In the genomic region with DNA sequence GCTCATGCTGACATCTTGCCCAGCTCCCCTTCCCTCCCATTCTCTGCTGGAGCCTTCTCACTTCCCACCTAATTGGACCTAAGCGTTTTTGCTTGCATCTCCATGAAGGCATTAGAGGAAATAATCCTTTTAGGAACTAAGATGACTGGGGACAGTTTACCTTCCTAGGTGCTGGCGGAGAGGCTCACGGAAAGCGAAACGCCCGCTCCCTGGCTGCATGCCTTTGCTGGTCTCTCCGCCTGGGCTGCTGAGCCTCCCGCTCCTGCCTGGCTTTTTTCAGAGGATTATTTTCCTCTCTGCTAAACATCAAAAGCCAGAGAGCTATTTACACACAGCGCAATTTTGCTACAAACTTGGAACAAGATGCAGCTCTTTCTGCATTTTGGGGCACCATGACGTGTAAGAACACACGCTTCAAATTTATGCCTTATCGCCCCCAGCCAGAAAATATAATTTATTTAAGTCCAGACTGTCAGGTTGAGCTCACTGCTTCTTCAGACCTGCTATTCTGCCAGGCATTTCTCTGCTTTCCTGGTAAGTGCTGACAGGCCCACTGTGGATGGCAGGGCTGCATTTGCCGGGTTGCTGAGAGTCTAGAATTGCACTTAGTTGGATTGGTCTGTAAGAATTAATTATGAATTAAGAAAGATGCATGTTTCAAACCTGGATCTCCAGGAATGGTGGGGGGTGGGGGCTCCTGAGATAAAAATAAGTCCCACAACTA, we compare ENCODE assay signal across 22 cellular contexts.
DNase-seq lines count a peak whose midpoint lies in the region; ATAC-seq and TF ChIP-seq lines count a peak whose summit lies in the region.
"Had no signal": no experiment of that assay in that cellular context is flagged by ENCODE, and none has a peak within 500 bp of the region (broad histone marks: within the 10 kb centered on the region; RNA-seq: fewer than 3 reads in every experiment).

No MANE protein-coding gene starts in this region.

- no peak overlapping the region for H2AFZ ChIP-seq in SK-N-SH (ENCODE audit: low read depth)

- no peaks in the 10 kb centered on the region for H3K9me3 ChIP-seq in SK-N-SH
- H3K9me3 ChIP-seq: BLaER1 treated with 17β-estradiol and CSF1 and Interleukin-3, amounts not matched to agents 10 nM and 100 nM; Peyer's patch had no signal

- H3F3A ChIP-seq in SK-N-SH (replicated peaks; ENCODE audit: insufficient read depth) = no peaks in the 10 kb centered on the region

- H3K27ac Mint-ChIP-seq in Calu3 (ENCODE audit: unreplicated experiment) = no peak overlapping the region
- H3K27ac Mint-ChIP-seq: CD4-positive, alpha-beta T cell had no signal

- H2BK15ac ChIP-seq in mesendoderm (replicated peaks; ENCODE audit: low read depth) = no peak overlapping the region

- H3K4me1 ChIP-seq in SK-N-SH (ENCODE audit: control insufficient read depth in 1 of 2, insufficient read depth in 2 of 2, low read depth in 1 of 2, low read length in 1 of 2) = peaks cover 0 to 19% of the 10 kb centered on the region in 2 experiments; a peak in 1 of 4 replicates
- H3K4me1 ChIP-seq in mesendoderm (ENCODE audit: control insufficient read depth, low read depth, low read length) = no peaks in the 10 kb centered on the region
- H3K4me1 ChIP-seq: Peyer's patch had no signal

- no peak overlapping the region for H2BK120ac ChIP-seq in mesendoderm (ENCODE audit: low read depth, low read length)

- H3K79me1 ChIP-seq in mesendoderm (ENCODE audit: low read length) = no peaks in the 10 kb centered on the region

- no peak overlapping the region for H3K4me3 Mint-ChIP-seq in Calu3 (ENCODE audit: low read depth, unreplicated experiment)
- H3K4me3 Mint-ChIP-seq: CD4-positive, alpha-beta T cell had no signal

- H3K4ac ChIP-seq in mesendoderm (ENCODE audit: low read depth, low read length) = no peak overlapping the region

- H4K5ac ChIP-seq in mesendoderm (ENCODE audit: low read length) = no peak overlapping the region

- POLR2A ChIA-PET in SK-N-SH (lab: Yijun Ruan, JAX) = no interaction called here

- no peak overlapping the region for H3K9ac ChIP-seq in SK-N-SH
- no peak overlapping the region for H3K9ac ChIP-seq in mesendoderm (ENCODE audit: low read length)
- H3K9ac ChIP-seq: BLaER1 treated with 17β-estradiol and CSF1 and Interleukin-3, amounts not matched to agents 10 nM and 100 nM had no signal

- no peaks in the 10 kb centered on the region for H3K9me3 Mint-ChIP-seq in Calu3 (ENCODE audit: low read depth, unreplicated experiment)
- H3K9me3 Mint-ChIP-seq: CD4-positive, alpha-beta T cell had no signal

- no TSS peak for BruUV-seq in Calu3 (replicated peaks; lab: Mats Ljungman, UMichigan)

- H2BK5ac ChIP-seq in mesendoderm (ENCODE audit: low read length) = no peak overlapping the region

- H3K9me2 ChIP-seq in SK-N-SH = no peaks in the 10 kb centered on the region

- no peak for ATAC-seq in SK-N-SH treated with all-trans-retinoic acid at 6 μM for 48 hours
- ATAC-seq: HepG2 had no signal

- intact Hi-C loops in posterior vena cava (cut with DNase I) (no loop called here), Calu3 (cut with micrococcal nuclease; ENCODE audit: unreplicated experiment) (no loop called here)

- H3K27ac ChIP-seq in SK-N-SH (ENCODE audit: low read depth in 2 of 2, low read length in 1 of 2) (peak overlapping the region in 1 of 2 experiments; percentile 11; a peak in 2 of 4 replicates), mesendoderm (ENCODE audit: low read depth, low read length) (no peak overlapping the region)
- H3K27ac ChIP-seq: BLaER1 treated with 17β-estradiol and CSF1 and Interleukin-3, amounts not matched to agents 10 nM and 100 nM; Peyer's patch; SK-N-MC had no signal

- no peaks in the 10 kb centered on the region for H3K36me3 Mint-ChIP-seq in Calu3 (ENCODE audit: insufficient read depth, unreplicated experiment)

- H4K8ac ChIP-seq in mesendoderm (ENCODE audit: low read depth, low read length) = no peak overlapping the region

- no peak overlapping the region for H3K23ac ChIP-seq in mesendoderm (ENCODE audit: low read length)

- no peak overlapping the region for H3K4me3 ChIP-seq in SK-N-SH (ENCODE audit: low read depth in 2 of 2, low read length in 1 of 2)
- H3K4me3 ChIP-seq in mesendoderm (ENCODE audit: low read length) = no peak overlapping the region
- H3K4me3 ChIP-seq: BLaER1 treated with 17β-estradiol and CSF1 and Interleukin-3, amounts not matched to agents 10 nM and 100 nM; Peyer's patch; SK-N-MC had no signal

- H3K18ac ChIP-seq in mesendoderm (ENCODE audit: low read length) = no peak overlapping the region

- CTCF ChIA-PET in SK-N-SH (lab: Yijun Ruan, JAX) (no interaction called here), Calu3 (lab: Charles Lee) (interaction anchor here (0.7 kb wide), 1 partner anchor 1724 kb away, joined by 3 read pairs; no protein-coding TSS in a partner anchor)

- TF ChIP-seq EP300 in SK-N-SH (IDR thresholded peaks at IDR 0.05; ENCODE audit: borderline replicate concordance in 1 of 2, low read depth in 1 of 2, low read length in 1 of 2) = peak in 1 of 2 experiments; percentile 26; a peak in 1 of 4 replicates

- H3K36me3 ChIP-seq in SK-N-SH (replicated peaks in 1 of 2; ENCODE audit: control insufficient read depth in 1 of 2, insufficient read depth in 2 of 2, low read length in 1 of 2) (no peaks in the 10 kb centered on the region), mesendoderm (ENCODE audit: control insufficient read depth, insufficient read depth, low read length) (no peaks in the 10 kb centered on the region)
- H3K36me3 ChIP-seq: BLaER1 treated with 17β-estradiol and CSF1 and Interleukin-3, amounts not matched to agents 10 nM and 100 nM; Peyer's patch had no signal

- no peak overlapping the region for H2AK5ac ChIP-seq in mesendoderm (ENCODE audit: low read length)

- TF ChIP-seq RAD21 in SK-N-SH (IDR thresholded peaks at IDR 0.05; ENCODE audit: low read length) = no peak

- H3K4me1 Mint-ChIP-seq in Calu3 (ENCODE audit: low read depth, unreplicated experiment) = no peaks in the 10 kb centered on the region

- whole genome bisulfite sequencing in SK-N-SH (ENCODE audit: low lambda C conversion rate) = 45% methylated on average over 13 of the region's 13 CpGs
- WGBS in mesendoderm (ENCODE audit: extremely low coverage, insufficient coverage, low lambda C conversion rate) = no CpG with 5 or more reads among the region's 13 CpGs

- H3K27me3 Mint-ChIP-seq in Calu3 (ENCODE audit: unreplicated experiment) = peaks cover 87% of the 10 kb centered on the region

- no peak overlapping the region for H3K56ac ChIP-seq in mesendoderm (ENCODE audit: low read length)

- no peaks in the 10 kb centered on the region for H4K20me1 ChIP-seq in SK-N-SH (ENCODE audit: insufficient read depth)
- H4K20me1 ChIP-seq: BLaER1 treated with 17β-estradiol and CSF1 and Interleukin-3, amounts not matched to agents 10 nM and 100 nM had no signal

- no peak overlapping the region for H3K4me2 ChIP-seq in SK-N-SH
- H3K4me2 ChIP-seq in mesendoderm (ENCODE audit: low read length) = no peak overlapping the region
- H3K4me2 ChIP-seq: BLaER1 treated with 17β-estradiol and CSF1 and Interleukin-3, amounts not matched to agents 10 nM and 100 nM had no signal

- H3K27me3 ChIP-seq in SK-N-SH (ENCODE audit: insufficient read depth) = peaks cover 7% of the 10 kb centered on the region; the same call in 1 of the 2 replicates
- H3K27me3 ChIP-seq in mesendoderm (ENCODE audit: insufficient read depth, low read length, poor library complexity) = no peaks in the 10 kb centered on the region
- H3K27me3 ChIP-seq: BLaER1 treated with 17β-estradiol and CSF1 and Interleukin-3, amounts not matched to agents 10 nM and 100 nM; Peyer's patch had no signal

- H3K79me2 ChIP-seq in SK-N-SH (ENCODE audit: insufficient read depth) = no peaks in the 10 kb centered on the region
- H3K79me2 ChIP-seq in mesendoderm (ENCODE audit: control insufficient read depth, insufficient read depth, low read length) = no peaks in the 10 kb centered on the region

- DNase-seq in SK-N-SH = peak; percentile 56
- peak; percentile 72 for DNase-seq in cerebellum (ENCODE audit: low spot score)
- peak; percentile 65 for DNase-seq in posterior vena cava (ENCODE audit: low spot score)
- no peak for DNase-seq in mesendoderm
- DNase-seq in activated T-cell treated with anti-CD3 and anti-CD28 coated beads, Interleukin-2, amount 50 U/mL, for 48 hours = no peak
- no peak for DNase-seq in Calu3
- DNase-seq: AML-193; CD4-positive, alpha-beta T cell; H7; Karpas-422; NCI-H1092 treated with DMSO at 0.1 percent for 48 hours; NCI-H1436; NCI-H187; NCI-H2171 treated with DMSO at 0.1 percent for 48 hours; NCI-H446; NCI-H524 treated with DMSO at 0.1 percent for 48 hours; Peyer's patch; SHP77 treated with DMSO at 0.1 percent for 48 hours had no signal

- TF ChIP-seq CTCF in SK-N-SH (IDR thresholded peaks at IDR 0.05) = no peak
- no peak for TF ChIP-seq CTCF in Calu3 (IDR thresholded peaks at IDR 0.05; ENCODE audit: unreplicated experiment)

TF ChIP-seq in SK-N-SH, 30 proteins besides CTCF, POLR2A, EP300 and RAD21 (continues in another document):
- TF ChIP-seq ELF1 (IDR thresholded peaks at IDR 0.05) (no peak), EZH2phosphoT487 (IDR thresholded peaks at IDR 0.05; ENCODE audit: borderline replicate concordance, low read depth) (no peak)
- TF ChIP-seq, protein P1, sequence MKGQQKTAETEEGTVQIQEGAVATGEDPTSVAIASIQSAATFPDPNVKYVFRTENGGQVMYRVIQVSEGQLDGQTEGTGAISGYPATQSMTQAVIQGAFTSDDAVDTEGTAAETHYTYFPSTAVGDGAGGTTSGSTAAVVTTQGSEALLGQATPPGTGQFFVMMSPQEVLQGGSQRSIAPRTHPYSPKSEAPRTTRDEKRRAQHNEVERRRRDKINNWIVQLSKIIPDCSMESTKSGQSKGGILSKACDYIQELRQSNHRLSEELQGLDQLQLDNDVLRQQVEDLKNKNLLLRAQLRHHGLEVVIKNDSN (IDR thresholded peaks at IDR 0.05; ENCODE audit: borderline replicate concordance, low read depth) = no peak

TF ChIP-seq in SK-N-SH treated with all-trans-retinoic acid at 6 μM for 48 hours, 23 proteins besides CTCF, POLR2A, EP300 and RAD21 (continues in another document):
- TF ChIP-seq, protein P2, sequence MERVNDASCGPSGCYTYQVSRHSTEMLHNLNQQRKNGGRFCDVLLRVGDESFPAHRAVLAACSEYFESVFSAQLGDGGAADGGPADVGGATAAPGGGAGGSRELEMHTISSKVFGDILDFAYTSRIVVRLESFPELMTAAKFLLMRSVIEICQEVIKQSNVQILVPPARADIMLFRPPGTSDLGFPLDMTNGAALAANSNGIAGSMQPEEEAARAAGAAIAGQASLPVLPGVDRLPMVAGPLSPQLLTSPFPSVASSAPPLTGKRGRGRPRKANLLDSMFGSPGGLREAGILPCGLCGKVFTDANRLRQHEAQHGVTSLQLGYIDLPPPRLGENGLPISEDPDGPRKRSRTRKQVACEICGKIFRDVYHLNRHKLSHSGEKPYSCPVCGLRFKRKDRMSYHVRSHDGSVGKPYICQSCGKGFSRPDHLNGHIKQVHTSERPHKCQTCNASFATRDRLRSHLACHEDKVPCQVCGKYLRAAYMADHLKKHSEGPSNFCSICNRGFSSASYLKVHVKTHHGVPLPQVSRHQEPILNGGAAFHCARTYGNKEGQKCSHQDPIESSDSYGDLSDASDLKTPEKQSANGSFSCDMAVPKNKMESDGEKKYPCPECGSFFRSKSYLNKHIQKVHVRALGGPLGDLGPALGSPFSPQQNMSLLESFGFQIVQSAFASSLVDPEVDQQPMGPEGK (CRISPR knock-in tag; IDR thresholded peaks at IDR 0.05; ENCODE audit: borderline replicate concordance) = no peak
- TF ChIP-seq ISL1 (CRISPR knock-in tag; IDR thresholded peaks at IDR 0.05) (no peak), SNAI2 (CRISPR knock-in tag; IDR thresholded peaks at IDR 0.05) (no peak)

Comparison
In these comparisons a context has a peak if more than half of its experiments do, and no peak if none do; other contexts are left out.
1. DNase-seq: peak in SK-N-SH (single experiment), cerebellum (single experiment) and posterior vena cava (single experiment); none in mesendoderm (single experiment), activated T-cell treated with anti-CD3 and anti-CD28 coated beads, Interleukin-2, amount 50 U/mL, for 48 hours (0 of 2) and Calu3 (single experiment).